Comparison of ENCODE assay signal across 1 cellular context in genomic region chr10:43393606-43394360, GRCh38.
TF ChIP-seq lines count a peak whose summit lies in the region.

No MANE protein-coding gene starts in this region.

TF ChIP-seq in WTC11, 78 proteins besides CTCF, POLR2A, EP300 and RAD21 (continued from another document):
- TF ChIP-seq ARID4B (CRISPR knock-in tag; IDR thresholded peaks at IDR 0.05; ENCODE audit: borderline replicate concordance) (no peak), NR3C1 (CRISPR knock-in tag; conservative IDR thresholded peaks at IDR 0.05; ENCODE audit: low read depth) (no peak), PREB (CRISPR knock-in tag; IDR thresholded peaks at IDR 0.05; ENCODE audit: borderline replicate concordance) (no peak)
